In the genomic region with DNA sequence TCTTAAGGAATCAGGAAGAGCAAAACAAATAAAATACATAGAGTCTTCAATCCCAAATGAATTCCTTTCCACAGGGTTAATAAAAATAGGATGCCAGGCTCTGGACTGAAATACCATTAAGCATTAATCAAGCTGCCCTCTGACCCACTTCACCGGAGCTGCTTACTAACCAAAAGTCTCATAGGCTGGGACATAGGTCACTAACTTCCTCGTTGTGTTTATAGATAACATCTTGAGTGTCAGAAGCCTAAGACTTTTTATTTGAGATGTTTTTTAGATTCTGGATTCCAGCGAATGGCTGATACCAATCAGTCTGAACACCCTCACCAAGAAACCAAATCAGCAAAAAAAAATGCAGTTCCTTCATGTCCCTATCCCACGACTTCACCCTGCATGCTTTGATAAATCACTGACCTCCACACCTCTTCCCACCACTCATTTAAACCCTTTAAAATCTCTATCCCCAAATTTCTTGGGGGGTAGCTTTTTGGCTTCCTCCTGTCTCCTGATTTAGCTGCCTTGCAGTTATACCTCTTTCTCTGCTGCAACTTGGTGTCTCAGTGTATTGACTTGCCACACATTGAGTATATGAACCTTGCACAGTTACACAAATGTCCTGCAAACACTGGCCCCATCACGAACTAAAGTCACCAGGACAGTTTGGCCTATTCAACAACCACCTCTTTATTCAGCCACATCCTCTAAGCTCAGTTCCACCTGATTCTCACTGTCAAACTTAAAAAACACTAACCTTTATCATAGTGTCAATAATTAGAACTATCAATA, we compare ENCODE assay signal across 17 cellular contexts.
"Had no signal": no experiment of that assay in that cellular context is flagged by ENCODE, and none has a peak within 500 bp of the region (broad histone marks: within the 10 kb centered on the region; RNA-seq: fewer than 3 reads in every experiment).

No MANE protein-coding gene starts in this region.

- H3K27me3 Mint-ChIP-seq: central memory CD8-positive, alpha-beta T cell had no signal

- H3K36me3 Mint-ChIP-seq: natural killer cell; stimulated activated naive B cell treated with anti-CD40 and anti-IgM and Interleukin-4, amounts not matched to agents 10 μg/mL and 1 μg/mL and 100 μg/mL, for 72 hours had no signal

- H3K4me3 Mint-ChIP-seq: activated T-cell treated with anti-CD3 and anti-CD28 coated beads, Interleukin-2, amount 50 U/mL, for 72 hours; central memory CD8-positive, alpha-beta T cell; natural killer cell; stimulated activated naive B cell treated with anti-CD40 and anti-IgM and Interleukin-4, amounts not matched to agents 10 μg/mL and 1 μg/mL and 100 μg/mL, for 72 hours had no signal

- H3K27ac ChIP-seq: colonic mucosa, gastroesophageal sphincter, heart right ventricle, thoracic aorta, VCaP had no signal

- H3K27ac Mint-ChIP-seq: activated T-cell treated with anti-CD3 and anti-CD28 coated beads, Interleukin-2, amount 50 U/mL, for 72 hours; natural killer cell; stimulated activated naive B cell treated with anti-CD40 and anti-IgM and Interleukin-4, amounts not matched to agents 10 μg/mL and 1 μg/mL and 100 μg/mL, for 72 hours had no signal

- H3K27me3 ChIP-seq: brain microvascular endothelial cell, colonic mucosa, gastroesophageal sphincter, heart right ventricle had no signal

- H3K4me1 Mint-ChIP-seq: central memory CD8-positive, alpha-beta T cell; natural killer cell; stimulated activated naive B cell treated with anti-CD40 and anti-IgM and Interleukin-4, amounts not matched to agents 10 μg/mL and 1 μg/mL and 100 μg/mL, for 72 hours had no signal

- H3K36me3 ChIP-seq: brain microvascular endothelial cell, colonic mucosa, gastroesophageal sphincter, heart right ventricle, thoracic aorta had no signal

- H3K4me3 ChIP-seq: colonic mucosa, gastroesophageal sphincter, heart right ventricle, thoracic aorta had no signal

- DNase-seq: activated CD4-positive, CD25-positive, alpha-beta regulatory T cell treated with anti-CD3 and anti-CD28 coated beads, Interleukin-2, amount 50 U/mL, for 72 hours; activated effector memory CD4-positive, alpha-beta T cell treated with anti-CD3 and anti-CD28 coated beads, Interleukin-2, amount 50 U/mL, for 16 hours; activated naive CD4-positive, alpha-beta T cell treated with anti-CD3 and anti-CD28 coated beads, Interleukin-2, amount 50 U/mL, for 16 hours; activated T-cell treated with anti-CD3 and anti-CD28 coated beads, Interleukin-2, amount 50 U/mL, for 72 hours; aorta; brain microvascular endothelial cell; colonic mucosa; heart right ventricle; mesendoderm; natural killer cell; nucleus accumbens; stimulated activated naive B cell treated with anti-CD40 and anti-IgM and Interleukin-4, amounts not matched to agents 10 μg/mL and 1 μg/mL and 100 μg/mL, for 72 hours; T-helper 9 cell had no signal

- ATAC-seq: activated T-cell treated with anti-CD3 and anti-CD28 coated beads, Interleukin-2, amount 50 U/mL, for 72 hours; gastroesophageal sphincter; heart right ventricle; natural killer cell; stimulated activated naive B cell treated with anti-CD40 and anti-IgM and Interleukin-4, amounts not matched to agents 10 μg/mL and 1 μg/mL and 100 μg/mL, for 72 hours had no signal

- H3K9me3 ChIP-seq: colonic mucosa, gastroesophageal sphincter, heart right ventricle, thoracic aorta had no signal

- H3K4me1 ChIP-seq: colonic mucosa, gastroesophageal sphincter had no signal

- H3K9me3 Mint-ChIP-seq: activated T-cell treated with anti-CD3 and anti-CD28 coated beads, Interleukin-2, amount 50 U/mL, for 72 hours; central memory CD8-positive, alpha-beta T cell; natural killer cell; stimulated activated naive B cell treated with anti-CD40 and anti-IgM and Interleukin-4, amounts not matched to agents 10 μg/mL and 1 μg/mL and 100 μg/mL, for 72 hours had no signal
